22 cellular contexts compared by ENCODE assay signal in the genomic region with DNA sequence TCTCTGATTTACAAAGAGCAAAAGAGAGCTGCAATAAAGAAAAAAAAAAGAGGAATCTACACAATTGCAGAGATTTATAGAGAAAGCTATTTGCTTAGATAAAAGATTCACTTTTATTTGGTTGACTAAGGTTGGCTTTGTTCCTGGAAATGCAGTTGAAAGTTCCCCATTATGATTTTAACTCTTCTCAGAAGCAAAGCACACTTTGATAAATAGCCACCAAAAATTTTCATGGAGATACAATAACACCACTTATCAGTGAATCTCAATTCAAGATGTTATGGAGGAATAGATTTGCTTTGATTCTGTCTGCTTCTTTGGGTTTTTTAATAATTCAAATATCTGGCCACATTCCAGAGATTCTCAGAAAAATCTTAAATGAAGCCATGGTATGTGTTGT.
"Had no signal": no experiment of that assay in that cellular context is flagged by ENCODE, and none has a peak within 500 bp of the region (broad histone marks: within the 10 kb centered on the region; RNA-seq: fewer than 3 reads in every experiment).

No MANE protein-coding gene starts in this region.

- DNase-seq: activated CD4-positive, alpha-beta T cell treated with anti-CD3 and anti-CD28 coated beads for 36 hours; activated CD4-positive, CD25-positive, alpha-beta regulatory T cell; activated CD8-positive, alpha-beta memory T cell treated with anti-CD3 and anti-CD28 coated beads, Interleukin-2, amount 10 ng/mL, durations not matched to agents 7 days and 5 days; activated CD8-positive, alpha-beta T cell treated with anti-CD3 and anti-CD28 coated beads, Interleukin-2, amount 10 ng/mL, durations not matched to agents 7 days and 5 days; activated naive CD4-positive, alpha-beta T cell; activated T-cell treated with anti-CD3 and anti-CD28 coated beads, Interleukin-2, amount 50 U/mL, for 48 hours; endodermal cell; esophagus squamous epithelium; foreskin keratinocyte; left lung; lower lobe of right lung; mesendoderm; mucosa of descending colon; posterior cingulate gyrus; right cardiac atrium; stimulated activated CD4-positive, alpha-beta T cell treated with anti-CD3 and anti-CD28 coated beads, Interleukin-15, amount 100 ng/mL, for 24 hours; stimulated activated CD4-positive, alpha-beta T cell treated with anti-CD3 and anti-CD28 coated beads, Interleukin-2, amount 100 ng/mL, for 24 hours; stimulated activated naive B cell treated with anti-CD40 and anti-IgM and Interleukin-4, amounts not matched to agents 10 μg/mL and 1 μg/mL and 100 μg/mL, for 72 hours had no signal

- H3K4me1 ChIP-seq: esophagus squamous epithelium, foreskin keratinocyte, left lung, lower lobe of right lung, suprapubic skin, tibial nerve had no signal

- H3K4me3 ChIP-seq: esophagus squamous epithelium, left lung, lower lobe of right lung, mucosa of descending colon, suprapubic skin, tibial nerve had no signal

- H3K27ac ChIP-seq: foreskin keratinocyte, left lung, lower lobe of right lung, suprapubic skin, tibial nerve had no signal

- ATAC-seq: activated CD4-positive, alpha-beta T cell treated with anti-CD3 and anti-CD28 coated beads for 36 hours; activated CD8-positive, alpha-beta memory T cell treated with anti-CD3 and anti-CD28 coated beads, Interleukin-2, amount 10 ng/mL, durations not matched to agents 7 days and 5 days; activated CD8-positive, alpha-beta T cell treated with anti-CD3 and anti-CD28 coated beads, Interleukin-2, amount 10 ng/mL, durations not matched to agents 7 days and 5 days; activated naive CD4-positive, alpha-beta T cell treated with anti-CD3 and anti-CD28 coated beads, Interleukin-2, amount 50 U/mL, for 72 hours; foreskin keratinocyte; mucosa of descending colon; natural killer cell treated with Interleukin-12 subunit alpha and Interleukin-12 subunit beta and Interleukin-15 and Interleukin-18, amount 100 ng/mL, for 72 hours; stimulated activated naive B cell treated with anti-CD40 and anti-IgM and Interleukin-4, amounts not matched to agents 10 μg/mL and 1 μg/mL and 100 μg/mL, for 72 hours had no signal

- H3K9me3 ChIP-seq: esophagus squamous epithelium, left lung, lower lobe of right lung, mucosa of descending colon, suprapubic skin, tibial nerve had no signal

- H3K36me3 ChIP-seq: esophagus squamous epithelium, left lung, lower lobe of right lung, suprapubic skin, tibial nerve had no signal

- H3K27me3 ChIP-seq: esophagus squamous epithelium, foreskin keratinocyte, left lung, suprapubic skin, tibial nerve had no signal
